1 cellular context compared by ENCODE assay signal in the genomic region with DNA sequence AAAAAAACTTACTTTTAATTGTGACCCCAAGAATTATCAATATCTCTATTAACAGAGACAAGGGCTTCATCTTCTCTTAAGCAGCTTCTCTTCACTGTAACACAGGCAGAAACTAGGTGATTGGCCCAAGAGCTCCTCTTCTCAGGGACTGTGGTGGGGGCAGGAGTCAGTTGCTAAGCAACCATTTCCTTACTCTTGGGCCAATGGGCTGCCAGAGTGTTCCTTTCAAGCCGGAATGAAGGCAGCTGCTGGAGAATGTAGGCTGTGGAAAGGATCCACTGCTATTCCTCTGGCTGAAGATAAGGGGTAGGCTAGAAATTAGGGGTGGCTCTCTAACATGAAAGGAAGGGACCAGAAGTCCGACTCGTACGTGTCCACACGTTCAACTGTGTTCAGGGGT.
A peak's percentile ranks its signal among the peaks of the same experiment; 100 is the strongest.
TF ChIP-seq lines count a peak whose summit lies in the region.

Gene SEL1L2, minus strand, starts transcription at position 150 of the 400 bp plus-strand sequence. Its CDS starts 80 bp downstream, at position 70.

TF ChIP-seq in K562, 482 proteins besides CTCF, POLR2A, EP300 and RAD21:
- TF ChIP-seq ZFPM2 (CRISPR knock-in tag; IDR thresholded peaks at IDR 0.05) (no peak), RFX1 (IDR thresholded peaks at IDR 0.05) (peak; percentile 44)
